In genomic region chr5:131163315-131164119, GRCh38 we compare ENCODE assay signal across 1 cellular context.
TF ChIP-seq lines count a peak whose summit lies in the region.

No MANE protein-coding gene starts in this region.

TF ChIP-seq in GM12878, 131 proteins besides CTCF, POLR2A, EP300 and RAD21 (continued from another document):
- TF ChIP-seq ZNF384 (IDR thresholded peaks at IDR 0.05; ENCODE audit: borderline replicate concordance, low read depth, low read length) (no peak), WRNIP1 (IDR thresholded peaks at IDR 0.05; ENCODE audit: borderline replicate concordance, low read depth, low read length) (no peak), SRF (IDR thresholded peaks at IDR 0.05; ENCODE audit: low read depth in 2 of 2, low read length in 2 of 2) (no peak), NR2C1 (IDR thresholded peaks at IDR 0.05) (no peak), MTA3 (IDR thresholded peaks at IDR 0.05; ENCODE audit: borderline replicate concordance, low read length) (no peak), CHD2 (IDR thresholded peaks at IDR 0.05; ENCODE audit: borderline replicate concordance, low read depth, low read length) (no peak), TCF7 (IDR thresholded peaks at IDR 0.05; ENCODE audit: borderline replicate concordance) (no peak), MLLT1 (IDR thresholded peaks at IDR 0.05) (no peak), YBX1 (IDR thresholded peaks at IDR 0.05) (no peak), ZZZ3 (IDR thresholded peaks at IDR 0.05; ENCODE audit: control insufficient read depth, insufficient read length, low read depth) (no peak)
